Comparison of ENCODE assay signal across 1 cellular context in genomic region chr5:139733698-139734491, GRCh38.
TF ChIP-seq lines count a peak whose summit lies in the region.

No MANE protein-coding gene starts in this region.

TF ChIP-seq in HepG2, 621 proteins besides CTCF, POLR2A, EP300 and RAD21 (continued from another document and continues in another):
- peak; percentile 80 for TF ChIP-seq ARID5B (CRISPR knock-in tag; IDR thresholded peaks at IDR 0.05)
- TF ChIP-seq DBP (CRISPR knock-in tag; IDR thresholded peaks at IDR 0.05; ENCODE audit: not compliant biosample characterization): peak; percentile 25
- TF ChIP-seq NONO (IDR thresholded peaks at IDR 0.05): no peak
- peak; percentile 88 for TF ChIP-seq NONO (CRISPR knock-in tag; conservative IDR thresholded peaks at IDR 0.05)
- TF ChIP-seq TERF1 (CRISPR knock-in tag; IDR thresholded peaks at IDR 0.05): no peak
- 0 out of 2 replicates have a peak, but pooled peaks have one; percentile 56 for TF ChIP-seq ZSCAN22 (CRISPR knock-in tag; IDR thresholded peaks at IDR 0.05)
- no peak for TF ChIP-seq KLF15 (CRISPR knock-in tag; IDR thresholded peaks at IDR 0.05; ENCODE audit: borderline replicate concordance)
- TF ChIP-seq U2AF2 (IDR thresholded peaks at IDR 0.05; ENCODE audit: low read depth, low read length): no peak; the same call in 1 of the 2 replicates
- TF ChIP-seq ZNF496 (CRISPR knock-in tag; IDR thresholded peaks at IDR 0.05; ENCODE audit: insufficient replicate concordance): no peak
- TF ChIP-seq RELA (CRISPR knock-in tag; IDR thresholded peaks at IDR 0.05): no peak
- peak; percentile 93 for TF ChIP-seq HDAC2 (CRISPR knock-in tag; IDR thresholded peaks at IDR 0.05)
- TF ChIP-seq SOX13 (IDR thresholded peaks at IDR 0.05): no peak
- TF ChIP-seq SOX13 (CRISPR knock-in tag; conservative IDR thresholded peaks at IDR 0.05 in 1 of 2, IDR thresholded peaks at IDR 0.05 in 1 of 2): peak in 1 of 2 experiments; percentile 86; a peak in 2 of 4 replicates
- peak; percentile 43 for TF ChIP-seq TBL1XR1 (IDR thresholded peaks at IDR 0.05; ENCODE audit: borderline replicate concordance, low read length, partially characterized antibody)
- peak; percentile 78 for TF ChIP-seq YY1 (IDR thresholded peaks at IDR 0.05; ENCODE audit: insufficient read depth, insufficient replicate concordance, low read depth, low read length)
- TF ChIP-seq ZNF674 (CRISPR knock-in tag; IDR thresholded peaks at IDR 0.05; ENCODE audit: low read depth): no peak
- no peak for TF ChIP-seq FOSL1 (CRISPR knock-in tag; IDR thresholded peaks at IDR 0.05; ENCODE audit: borderline replicate concordance)
- TF ChIP-seq ZNF687 (CRISPR knock-in tag; IDR thresholded peaks at IDR 0.05): peak; percentile 90
- peak; percentile 45; the same call in 1 of the 2 replicates for TF ChIP-seq ZNF792 (CRISPR knock-in tag; IDR thresholded peaks at IDR 0.05)
- TF ChIP-seq NRL (CRISPR knock-in tag; IDR thresholded peaks at IDR 0.05; ENCODE audit: borderline replicate concordance): peak; percentile 8; the same call in 1 of the 2 replicates
- TF ChIP-seq PHF21A (CRISPR knock-in tag; IDR thresholded peaks at IDR 0.05): peak; percentile 97
- no peak; the same call in none of the 2 replicates for TF ChIP-seq ZC3H13 (CRISPR knock-in tag; IDR thresholded peaks at IDR 0.05)
- peak; percentile 74 for TF ChIP-seq ZNF770 (CRISPR knock-in tag; IDR thresholded peaks at IDR 0.05)
- no peak for TF ChIP-seq MYNN (CRISPR knock-in tag; IDR thresholded peaks at IDR 0.05; ENCODE audit: low read depth)
- TF ChIP-seq TOPORS (CRISPR knock-in tag; IDR thresholded peaks at IDR 0.05): no peak; the same call in 1 of the 2 replicates
- no peak for TF ChIP-seq TFDP2 (CRISPR knock-in tag; IDR thresholded peaks at IDR 0.05)
- no peak; the same call in 1 of the 2 replicates for TF ChIP-seq ZNF777 (CRISPR knock-in tag; IDR thresholded peaks at IDR 0.05)
- TF ChIP-seq ZNF362 (CRISPR knock-in tag; IDR thresholded peaks at IDR 0.05; ENCODE audit: borderline replicate concordance): 0 out of 2 replicates have a peak, but pooled peaks have one; percentile 31
- TF ChIP-seq ZNF329 (CRISPR knock-in tag; IDR thresholded peaks at IDR 0.05; ENCODE audit: low read depth): no peak
- TF ChIP-seq ZNF556 (CRISPR knock-in tag; IDR thresholded peaks at IDR 0.05; ENCODE audit: borderline replicate concordance): peak; percentile 64
- no peak for TF ChIP-seq ZNF256 (CRISPR knock-in tag; conservative IDR thresholded peaks at IDR 0.05)
- TF ChIP-seq ZFAT (CRISPR knock-in tag; conservative IDR thresholded peaks at IDR 0.05): no peak
- no peak for TF ChIP-seq SRSF9 (IDR thresholded peaks at IDR 0.05; ENCODE audit: borderline replicate concordance, insufficient read depth, low read depth, low read length, poor library complexity, severe bottlenecking)
- TF ChIP-seq EEA1 (CRISPR knock-in tag; IDR thresholded peaks at IDR 0.05; ENCODE audit: borderline replicate concordance): no peak
- TF ChIP-seq ZNF788 (CRISPR knock-in tag; IDR thresholded peaks at IDR 0.05; ENCODE audit: borderline replicate concordance): peak; percentile 97
- TF ChIP-seq ZNF24 (IDR thresholded peaks at IDR 0.05): 0 out of 2 replicates have a peak, but pooled peaks have one; percentile 19
- no peak for TF ChIP-seq ZNF562 (CRISPR knock-in tag; IDR thresholded peaks at IDR 0.05; ENCODE audit: borderline replicate concordance)
- no peak for TF ChIP-seq CREB3 (CRISPR knock-in tag; IDR thresholded peaks at IDR 0.05)
- peak; percentile 57 for TF ChIP-seq HOMEZ (CRISPR knock-in tag; IDR thresholded peaks at IDR 0.05; ENCODE audit: low read depth)
- TF ChIP-seq MAFK (conservative IDR thresholded peaks at IDR 0.05 in 1 of 2, IDR thresholded peaks at IDR 0.05 in 1 of 2; ENCODE audit: low read length in 2 of 2): peak in 1 of 2 experiments; percentile 79; a peak in 2 of 4 replicates
- TF ChIP-seq ARNT (IDR thresholded peaks at IDR 0.05): no peak
- TF ChIP-seq HNRNPLL (IDR thresholded peaks at IDR 0.05; ENCODE audit: low read depth, low read length, poor library complexity, severe bottlenecking): peak; percentile 71
- no peak for TF ChIP-seq ZNF280B (CRISPR knock-in tag; IDR thresholded peaks at IDR 0.05; ENCODE audit: borderline replicate concordance)
- no peak for TF ChIP-seq ZNF749 (CRISPR knock-in tag; IDR thresholded peaks at IDR 0.05; ENCODE audit: borderline replicate concordance)
- no peak for TF ChIP-seq MEIS2 (CRISPR knock-in tag; IDR thresholded peaks at IDR 0.05)
